ENCODE assay signal across 8 cellular contexts in the genomic region with DNA sequence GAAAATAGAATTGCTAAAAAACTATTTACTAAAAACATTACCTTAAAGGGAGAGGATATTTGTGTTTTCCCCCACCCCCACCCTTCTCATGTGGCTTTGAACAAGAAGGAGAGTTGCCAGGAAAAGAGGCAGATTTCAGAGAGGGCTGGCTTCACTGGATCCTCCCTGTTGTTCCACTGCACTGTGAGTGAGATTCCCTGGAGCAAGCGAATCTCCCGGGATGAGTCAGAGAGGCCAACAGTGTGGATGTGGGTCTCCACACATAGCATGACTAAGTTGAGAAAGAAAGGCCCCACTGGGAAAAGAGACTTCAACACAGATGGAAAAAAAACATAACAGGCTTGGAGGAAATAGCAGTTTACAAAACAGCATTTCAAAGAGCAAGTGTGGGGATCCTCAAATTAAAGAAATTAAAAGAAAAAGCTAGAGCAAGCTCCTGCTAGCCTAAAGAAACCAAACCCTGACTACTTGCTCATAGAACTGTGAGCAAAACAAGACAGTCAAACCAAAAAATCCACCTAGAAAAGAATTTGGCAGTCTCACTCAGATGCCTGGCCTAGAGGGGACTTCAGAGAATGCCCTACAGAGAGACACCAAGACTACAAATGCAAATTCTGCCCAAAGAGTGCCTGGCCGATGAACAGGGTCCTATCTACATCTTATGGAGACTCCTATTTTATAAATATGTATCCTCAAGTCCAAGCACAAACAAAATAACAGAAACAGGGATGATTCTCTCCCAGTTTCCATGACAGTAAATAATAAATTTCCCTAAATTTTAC. TPM values are rescaled to one million over a fixed set of nuclear protein-coding genes. Genes with fewer than 3 reads are reported as not detected.
A peak's percentile ranks its signal among the peaks of the same experiment; 100 is the strongest.
DNase-seq lines count a peak whose midpoint lies in the region; ATAC-seq, FAIRE-seq and TF ChIP-seq lines count a peak whose summit lies in the region.

No MANE protein-coding gene starts in this region.

- intact Hi-C loops in left cardiac atrium (cut with DNase I): loop anchor here (5.0 to 10.0 kb wide), 4 partner anchors 54 to 273 kb away; no protein-coding TSS in a partner anchor

- no peak for FAIRE-seq in GM12892 (lab: Jason Lieb, UNC)

- TF ChIP-seq POLR2A in GM12892 (IDR thresholded peaks at IDR 0.05; ENCODE audit: low read depth, low read length): no peak

- ATAC-seq in left cardiac atrium: peak; percentile 24 to 67
- no peak for ATAC-seq in HG03432 (IDR thresholded peaks at IDR 0.05; ENCODE audit: unreplicated experiment)

- DNase-seq in H4 (ENCODE audit: low spot score) (peak; percentile 75), amniotic epithelial cell (ENCODE audit: low read depth) (peak; percentile 97), left cardiac atrium (peak; percentile 74), smooth muscle cell of the brain vasculature (ENCODE audit: low read depth, low spot score) (peak; percentile 86), GM12892 (ENCODE audit: insufficient read length) (no peak), cortex of kidney (lab: John Stamatoyannopoulos, UW) (no peak), DMS153 (lab: John Stamatoyannopoulos, UW) (no peak)

RNA-seq across cellular contexts. Expression of gene CAV1, which starts 3.4 kb away (rescaled TPM):
- total RNA-seq in H4 (2014; rRNA removed; shearing (Covaris generic)): 210 and 218 TPM in 2 replicates
- total RNA-seq in left cardiac atrium: 100 to 1,000 TPM; 423 to 465 TPM
- polyA plus RNA-seq in GM12892 (2012; ENCODE audit: missing spikeins): 7.1 TPM

RNA-seq across cellular contexts. Expression of gene CAV2, which starts 28.7 kb away (rescaled TPM):
- total RNA-seq in H4 (2014; rRNA removed; shearing (Covaris generic)): 59.4 and 67.2 TPM in 2 replicates
- 100 to 1,000 TPM; 167 to 244 TPM for total RNA-seq in left cardiac atrium
- polyA plus RNA-seq in GM12892 (2012; ENCODE audit: missing spikeins): 5.5 TPM

Comparison
In these comparisons a context has a peak if more than half of its experiments do, and no peak if none do; other contexts are left out.
1. DNase-seq: peak in H4 (single experiment), amniotic epithelial cell (single experiment), left cardiac atrium (single experiment) and smooth muscle cell of the brain vasculature (single experiment); none in GM12892 (single experiment), cortex of kidney (single experiment) and DMS153 (single experiment).